ENCODE assay signal across 22 cellular contexts in genomic region chr3:144963810-144964209, GRCh38.
A peak's percentile ranks its signal among the peaks of the same experiment; 100 is the strongest.
DNase-seq lines count a peak whose midpoint lies in the region; ATAC-seq and TF ChIP-seq lines count a peak whose summit lies in the region.
"Had no signal": no experiment of that assay in that cellular context is flagged by ENCODE, and none has a peak within 500 bp of the region (broad histone marks: within the 10 kb centered on the region; RNA-seq: fewer than 3 reads in every experiment).

No MANE protein-coding gene starts in this region.

- TF ChIP-seq CTCF in BJ (IDR thresholded peaks at IDR 0.05; ENCODE audit: insufficient read depth, low read depth, low read length) (no peak), gastrocnemius medialis (IDR thresholded peaks at IDR 0.05 in 4 of 5, conservative IDR thresholded peaks at IDR 0.05 in 1 of 5) (no peak)

- no peaks in the 10 kb centered on the region for H3K9me3 ChIP-seq in gastrocnemius medialis
- H3K9me3 ChIP-seq: BLaER1 treated with 17β-estradiol and CSF1 and Interleukin-3, amounts not matched to agents 10 nM and 100 nM had no signal

- H3K36me3 Mint-ChIP-seq in activated CD4-positive, alpha-beta T cell treated with anti-CD3 and anti-CD28 coated beads, Interleukin-2, amount 10 ng/mL, durations not matched to agents 24 days and 14 days (ENCODE audit: low read depth): no peaks in the 10 kb centered on the region
- H3K36me3 Mint-ChIP-seq: CD14-positive monocyte; CD8-positive, alpha-beta memory T cell had no signal

- no peak overlapping the region for H3K4me3 Mint-ChIP-seq in activated CD4-positive, alpha-beta T cell treated with anti-CD3 and anti-CD28 coated beads, Interleukin-2, amount 10 ng/mL, durations not matched to agents 24 days and 14 days
- H3K4me3 Mint-ChIP-seq: B cell; CD14-positive monocyte; CD4-positive, alpha-beta T cell had no signal

- intact Hi-C loops in activated CD4-positive, alpha-beta T cell treated with anti-CD3 and anti-CD28 coated beads, Interleukin-2, amount 10 ng/mL, durations not matched to agents 24 days and 14 days (cut with micrococcal nuclease): no loop called here
- intact Hi-C loops in gastrocnemius medialis (cut with DNase I; ENCODE audit: low total_unique reads): no loop called here

- TF ChIP-seq POLR2A in gastrocnemius medialis (IDR thresholded peaks at IDR 0.05): no peak

- H3K27ac ChIP-seq in gastrocnemius medialis: no peak overlapping the region
- H3K27ac ChIP-seq: 22Rv1, GM23248 had no signal

- H3K4me3 ChIP-seq in BJ (ENCODE audit: low read depth, low read length): no peak overlapping the region
- H3K4me3 ChIP-seq in gastrocnemius medialis: no peak overlapping the region
- H3K4me3 ChIP-seq: BLaER1 treated with 17β-estradiol and CSF1 and Interleukin-3, amounts not matched to agents 10 nM and 100 nM; GM12878; GM23248 had no signal

- H3K4me1 Mint-ChIP-seq in activated CD4-positive, alpha-beta T cell treated with anti-CD3 and anti-CD28 coated beads, Interleukin-2, amount 10 ng/mL, durations not matched to agents 24 days and 14 days: no peaks in the 10 kb centered on the region
- H3K4me1 Mint-ChIP-seq: B cell; CD14-positive monocyte; CD8-positive, alpha-beta memory T cell had no signal

- CTCF ChIA-PET in BJ (lab: Yijun Ruan, JAX): no interaction called here

- no peaks in the 10 kb centered on the region for H3K27me3 ChIP-seq in BJ (ENCODE audit: control insufficient read depth, insufficient read depth, low read length)
- H3K27me3 ChIP-seq in gastrocnemius medialis: no peaks in the 10 kb centered on the region
- H3K27me3 ChIP-seq: BLaER1 treated with 17β-estradiol and CSF1 and Interleukin-3, amounts not matched to agents 10 nM and 100 nM had no signal

- no peaks in the 10 kb centered on the region for H3K36me3 ChIP-seq in BJ (ENCODE audit: control insufficient read depth, insufficient read depth, low read length)
- no peaks in the 10 kb centered on the region for H3K36me3 ChIP-seq in gastrocnemius medialis
- H3K36me3 ChIP-seq: BLaER1 treated with 17β-estradiol and CSF1 and Interleukin-3, amounts not matched to agents 10 nM and 100 nM had no signal

- H3K9me3 Mint-ChIP-seq in activated CD4-positive, alpha-beta T cell treated with anti-CD3 and anti-CD28 coated beads, Interleukin-2, amount 10 ng/mL, durations not matched to agents 24 days and 14 days: no peaks in the 10 kb centered on the region

- POLR2A ChIA-PET in BJ (lab: Charles Lee): no interaction called here

- in situ Hi-C loops in gastrocnemius medialis (cut with MboI; ENCODE audit: low sequenced_read_pairs in 4 of 4): no loop called here

- no peak overlapping the region for H3K27ac Mint-ChIP-seq in activated CD4-positive, alpha-beta T cell treated with anti-CD3 and anti-CD28 coated beads, Interleukin-2, amount 10 ng/mL, durations not matched to agents 24 days and 14 days
- H3K27ac Mint-ChIP-seq: B cell; CD14-positive monocyte; CD4-positive, alpha-beta T cell; CD8-positive, alpha-beta memory T cell had no signal

- no peaks in the 10 kb centered on the region for H3K27me3 Mint-ChIP-seq in activated CD4-positive, alpha-beta T cell treated with anti-CD3 and anti-CD28 coated beads, Interleukin-2, amount 10 ng/mL, durations not matched to agents 24 days and 14 days
- H3K27me3 Mint-ChIP-seq: B cell; CD4-positive, alpha-beta T cell; CD8-positive, alpha-beta memory T cell had no signal

- no peaks in the 10 kb centered on the region for H3K4me1 ChIP-seq in gastrocnemius medialis

- DNase-seq in AG08395 (ENCODE audit: low spot score): peak; percentile 8
- DNase-seq in BJ (ENCODE audit: low read depth): peak; percentile 41
- peak; percentile 62 for DNase-seq in dedifferentiated amniotic fluid mesenchymal stem cell (ENCODE audit: extremely low spot score)
- peak; percentile 44 for DNase-seq in fibroblast of gingiva (ENCODE audit: low read depth)
- no peak for DNase-seq in activated CD4-positive, alpha-beta T cell treated with anti-CD3 and anti-CD28 coated beads, Interleukin-2, amount 10 ng/mL, durations not matched to agents 24 days and 14 days
- no peak for DNase-seq in SKM-1 treated with dmso at 0.1 percent for 144 hours (lab: John Stamatoyannopoulos, UW; ENCODE audit: unreplicated experiment)
- DNase-seq in gastrocnemius medialis: no peak
- no peak for DNase-seq in activated CD4-positive, alpha-beta T cell treated with anti-CD3 and anti-CD28 coated beads, Interleukin-2, amount 50 U/mL, for 48 hours
- DNase-seq: CD4-positive, alpha-beta T cell; CD8-positive, alpha-beta memory T cell; DMS 273 treated with DMSO at 0.1 percent for 48 hours; DMS79; EL; GDM1; GM23248; H7; HCEC 1CT had no signal

- ATAC-seq in gastrocnemius medialis: no peak
- ATAC-seq: GM12878 had no signal

Comparison
In these comparisons a context has a peak if more than half of its experiments do, and no peak if none do; other contexts are left out.
1. DNase-seq: peak in AG08395 (single experiment), BJ (single experiment), dedifferentiated amniotic fluid mesenchymal stem cell (single experiment) and fibroblast of gingiva (single experiment); none in activated CD4-positive, alpha-beta T cell treated with anti-CD3 and anti-CD28 coated beads, Interleukin-2, amount 10 ng/mL, durations not matched to agents 24 days and 14 days (single experiment), SKM-1 treated with dmso at 0.1 percent for 144 hours (single experiment), gastrocnemius medialis (0 of 2) and activated CD4-positive, alpha-beta T cell treated with anti-CD3 and anti-CD28 coated beads, Interleukin-2, amount 50 U/mL, for 48 hours (0 of 2).